ENCODE assay signal across 16 cellular contexts in the genomic region with DNA sequence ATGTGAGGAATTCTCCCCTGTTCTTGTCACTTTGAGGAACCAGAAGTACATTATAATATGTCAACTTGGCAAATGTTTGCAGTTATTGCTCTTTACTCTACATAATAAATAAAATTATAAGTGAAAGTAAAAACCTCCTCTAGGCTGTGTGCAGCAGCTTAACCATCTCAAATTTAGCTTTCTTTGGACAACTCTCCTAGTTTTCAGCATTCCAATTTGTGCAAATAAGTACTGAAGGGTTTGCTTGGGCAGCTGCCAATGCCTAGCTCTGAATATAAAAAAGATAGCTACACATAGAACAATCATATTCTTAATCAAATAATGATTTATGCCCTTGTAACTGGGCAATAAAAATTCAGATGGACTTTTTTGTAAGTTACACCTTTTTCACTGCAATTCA.
DNase-seq lines count a peak whose midpoint lies in the region; FAIRE-seq and TF ChIP-seq lines count a peak whose summit lies in the region.
"Had no signal": no experiment of that assay in that cellular context is flagged by ENCODE, and none has a peak within 500 bp of the region (broad histone marks: within the 10 kb centered on the region; RNA-seq: fewer than 3 reads in every experiment).

No MANE protein-coding gene starts in this region.

- no peaks in the 10 kb centered on the region for H3K36me3 ChIP-seq in H1 (ENCODE audit: control insufficient read depth in 2 of 4, insufficient read depth in 4 of 4, low read length in 3 of 4)
- H3K36me3 ChIP-seq: neutrophil had no signal

- TF ChIP-seq POLR2A in H1 (IDR thresholded peaks at IDR 0.05; ENCODE audit: control extremely low read depth in 1 of 2, low read depth in 2 of 2, low read length in 2 of 2) = no peak

- H4K20me1 ChIP-seq in H1 (replicated peaks in 1 of 2; ENCODE audit: control insufficient read depth in 1 of 2, insufficient read depth in 2 of 2, low read length in 2 of 2) = no peaks in the 10 kb centered on the region

- POLR2A ChIA-PET in H1 (lab: Charles Lee; ENCODE audit: partially characterized antibody) = no interaction called here

- no peak for TF ChIP-seq RAD21 in H1 (IDR thresholded peaks at IDR 0.05 in 1 of 2, conservative IDR thresholded peaks at IDR 0.05 in 1 of 2; ENCODE audit: low read depth in 2 of 2, low read length in 2 of 2)

- H2BK5ac ChIP-seq in H1 (ENCODE audit: low read depth, low read length) = no peak overlapping the region

- no peak overlapping the region for H3K9ac ChIP-seq in H1 (replicated peaks in 1 of 4; ENCODE audit: extremely low read depth in 1 of 4, low read depth in 3 of 4, low read length in 3 of 4)

- no peak overlapping the region for H4K8ac ChIP-seq in H1 (ENCODE audit: extremely low read depth, insufficient read depth, low read length)

- no peak overlapping the region for H3K4ac ChIP-seq in H1 (replicated peaks; ENCODE audit: insufficient read length, low read depth, low read length)

- no peak overlapping the region for H4K5ac ChIP-seq in H1 (ENCODE audit: insufficient read length, low read depth, low read length)

- DNase-seq in DMS53 treated with DMSO at 0.1 percent for 48 hours (lab: John Stamatoyannopoulos, UW; ENCODE audit: unreplicated experiment) = peak; percentile 22
- DNase-seq in DMS53 (lab: John Stamatoyannopoulos, UW) = no peak
- DNase-seq in NCI-H1105 treated with DMSO at 0.1 percent for 48 hours (lab: John Stamatoyannopoulos, UW) = peak; percentile 58
- no peak for DNase-seq in H1 (ENCODE audit: low read depth in 1 of 2, low spot score in 2 of 2)
- peak; percentile 9 for DNase-seq in pons (ENCODE audit: low spot score)
- no peak for DNase-seq in epidermal melanocyte (ENCODE audit: insufficient read length, low spot score)
- DNase-seq in NCI-H774 (lab: John Stamatoyannopoulos, UW) = no peak
- DNase-seq in activated CD8-positive, alpha-beta memory T cell treated with anti-CD3 and anti-CD28 coated beads, Interleukin-2, amount 50 U/mL, for 48 hours = no peak
- DNase-seq: 8988T; activated B cell treated with CpG ODN at 0.5 μM for 24 hours; activated naive CD8-positive, alpha-beta T cell treated with anti-CD3 and anti-CD28 coated beads, Interleukin-2, amount 50 U/mL, for 24 hours; effector memory CD4-positive, alpha-beta T cell; left colon; stimulated activated CD4-positive, alpha-beta T cell treated with anti-CD3 and anti-CD28 coated beads, Interleukin-15, amount 100 ng/mL, for 24 hours had no signal

- H3K79me1 ChIP-seq in H1 (ENCODE audit: low read depth, low read length) = no peaks in the 10 kb centered on the region

- no peak overlapping the region for H3K23ac ChIP-seq in H1 (ENCODE audit: insufficient read length)

- no peak overlapping the region for H2BK12ac ChIP-seq in H1 (ENCODE audit: low read depth, low read length)

- H2AFZ ChIP-seq in H1 (ENCODE audit: low read length) = peak overlapping the region; percentile 22; the same call in 1 of the 2 replicates

- no peaks in the 10 kb centered on the region for H3K27me3 ChIP-seq in H1 (replicated peaks in 1 of 4; ENCODE audit: control insufficient read depth in 3 of 4, extremely low read depth in 1 of 4, insufficient read depth in 3 of 4, low read length in 3 of 4)
- H3K27me3 ChIP-seq: neutrophil had no signal

- H4K91ac ChIP-seq in H1 (replicated peaks; ENCODE audit: insufficient read length, low read length) = no peak overlapping the region

- H3K79me2 ChIP-seq in H1 (ENCODE audit: control insufficient read depth in 1 of 2, insufficient read depth in 2 of 2, low read length in 2 of 2) = no peaks in the 10 kb centered on the region

- H2BK120ac ChIP-seq in H1 (replicated peaks; ENCODE audit: low read depth, low read length) = no peak overlapping the region

- no peaks in the 10 kb centered on the region for H3K4me1 ChIP-seq in H1 (replicated peaks in 1 of 4; ENCODE audit: control insufficient read depth in 3 of 4, insufficient read depth in 4 of 4, low read length in 3 of 4)

- H3K56ac ChIP-seq in H1 (replicated peaks; ENCODE audit: insufficient read length, low read depth, low read length) = no peak overlapping the region

- H3K23me2 ChIP-seq in H1 (ENCODE audit: low read depth, low read length) = no peaks in the 10 kb centered on the region

- no peak overlapping the region for H3K4me3 ChIP-seq in H1 (ENCODE audit: extremely low read depth in 1 of 4, insufficient read depth in 2 of 4, low read depth in 3 of 4, low read length in 4 of 4)

- no peak overlapping the region for H3K4me2 ChIP-seq in H1 (ENCODE audit: insufficient read depth in 1 of 2, low read depth in 2 of 2, low read length in 2 of 2)

- CTCF ChIA-PET in H1 (lab: Charles Lee; ENCODE audit: partially characterized antibody) = interaction anchor here (1.2 kb wide), 1 partner anchor 101 kb away, joined by 4 read pairs; no protein-coding TSS in a partner anchor

- H3K9me3 ChIP-seq in H1 (ENCODE audit: insufficient read depth in 2 of 2, low read depth in 1 of 2, low read length in 1 of 2) = no peaks in the 10 kb centered on the region
- H3K9me3 ChIP-seq: neutrophil had no signal

- H3K18ac ChIP-seq in H1 (ENCODE audit: extremely low read depth, low read length) = no peak overlapping the region

- no peak for TF ChIP-seq CTCF in H1 (IDR thresholded peaks at IDR 0.05; ENCODE audit: control extremely low read depth in 1 of 3, insufficient read depth in 1 of 3, low read depth in 1 of 3, low read length in 3 of 3)

- no peak overlapping the region for H3K14ac ChIP-seq in H1 (ENCODE audit: insufficient read length)

- H3K27ac ChIP-seq in H1 (ENCODE audit: low read depth, low read length) = no peak overlapping the region
- H3K27ac ChIP-seq: neutrophil had no signal

- no peak for TF ChIP-seq EP300 in H1 (IDR thresholded peaks at IDR 0.05; ENCODE audit: borderline replicate concordance in 1 of 2, low read depth in 2 of 2, low read length in 2 of 2)

- H2BK20ac ChIP-seq in H1 (ENCODE audit: low read length) = no peak overlapping the region

- no peak overlapping the region for H2BK15ac ChIP-seq in H1 (ENCODE audit: low read length)

- FAIRE-seq in H1 (lab: Jason Lieb, UNC) = no peak
- FAIRE-seq: H54 had no signal

- no peak overlapping the region for H2AK5ac ChIP-seq in H1 (ENCODE audit: low read depth, low read length)

TF ChIP-seq in H1, 55 proteins besides CTCF, POLR2A, EP300 and RAD21:
- TF ChIP-seq SP4 (IDR thresholded peaks at IDR 0.05; ENCODE audit: low read length) (no peak), POU5F1 (IDR thresholded peaks at IDR 0.05; ENCODE audit: low read depth, low read length) (no peak), RBBP5 (IDR thresholded peaks at IDR 0.05; ENCODE audit: borderline replicate concordance, low read depth, low read length) (no peak), TBP (IDR thresholded peaks at IDR 0.05; ENCODE audit: low read depth, low read length) (no peak), KDM1A (IDR thresholded peaks at IDR 0.05; ENCODE audit: borderline replicate concordance, low read length) (no peak), BACH1 (IDR thresholded peaks at IDR 0.05; ENCODE audit: low read length) (no peak), HDAC6 (IDR thresholded peaks at IDR 0.05; ENCODE audit: low read depth, low read length) (no peak), FOSL1 (IDR thresholded peaks at IDR 0.05; ENCODE audit: insufficient read depth, low read depth, low read length) (no peak), EZH2 (IDR thresholded peaks at IDR 0.05; ENCODE audit: low read depth, low read length, severe bottlenecking) (no peak)

Comparison
In these comparisons a context has a peak if more than half of its experiments do, and no peak if none do; other contexts are left out.
1. DNase-seq: peak in DMS53 treated with DMSO at 0.1 percent for 48 hours (single experiment), NCI-H1105 treated with DMSO at 0.1 percent for 48 hours (single experiment) and pons (single experiment); none in DMS53 (single experiment), H1 (0 of 2), epidermal melanocyte (single experiment), NCI-H774 (single experiment) and activated CD8-positive, alpha-beta memory T cell treated with anti-CD3 and anti-CD28 coated beads, Interleukin-2, amount 50 U/mL, for 48 hours (single experiment).